Comparison of ENCODE assay signal across 23 cellular contexts in the genomic region with DNA sequence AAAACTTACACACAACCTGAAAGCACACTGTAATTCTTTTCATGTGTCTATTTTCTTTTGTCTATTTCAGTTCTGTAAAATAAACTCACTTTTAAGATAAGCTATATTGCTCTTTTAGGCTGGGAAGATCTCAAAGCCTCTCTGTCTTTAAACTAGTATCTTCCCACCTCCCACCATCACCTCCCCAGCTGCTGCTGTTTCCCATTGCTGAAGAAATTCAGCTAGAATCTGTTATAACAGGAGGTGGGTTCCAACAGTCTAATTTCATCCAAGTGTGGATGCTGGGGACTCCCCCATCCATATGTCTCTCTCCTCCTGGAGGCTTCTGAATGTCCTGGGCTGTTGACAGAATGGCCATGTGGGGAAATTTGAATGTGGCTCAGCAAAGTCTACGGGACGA.
"Had no signal": no experiment of that assay in that cellular context is flagged by ENCODE, and none has a peak within 500 bp of the region (broad histone marks: within the 10 kb centered on the region; RNA-seq: fewer than 3 reads in every experiment).

No MANE protein-coding gene starts in this region.

- H3K4me3 Mint-ChIP-seq: naive thymus-derived CD4-positive, alpha-beta T cell; nephron; neural crest cell; stimulated activated naive B cell treated with anti-CD40 and anti-IgM and Interleukin-4, amounts not matched to agents 10 μg/mL and 1 μg/mL and 100 μg/mL, for 72 hours had no signal

- H3K27me3 Mint-ChIP-seq: stimulated activated naive B cell treated with anti-CD40 and anti-IgM and Interleukin-4, amounts not matched to agents 10 μg/mL and 1 μg/mL and 100 μg/mL, for 72 hours had no signal

- H3K9me3 Mint-ChIP-seq: neural crest cell; stimulated activated naive B cell treated with anti-CD40 and anti-IgM and Interleukin-4, amounts not matched to agents 10 μg/mL and 1 μg/mL and 100 μg/mL, for 72 hours had no signal

- H3K4me1 Mint-ChIP-seq: naive thymus-derived CD4-positive, alpha-beta T cell had no signal

- H3K27ac Mint-ChIP-seq: naive thymus-derived CD4-positive, alpha-beta T cell; nephron; stimulated activated naive B cell treated with anti-CD40 and anti-IgM and Interleukin-4, amounts not matched to agents 10 μg/mL and 1 μg/mL and 100 μg/mL, for 72 hours had no signal

- DNase-seq: head of caudate nucleus; kidney; left colon; left lung; lower lobe of right lung; mammary epithelial cell; mesenchymal stem cell; naive thymus-derived CD4-positive, alpha-beta T cell; ovary; right cardiac atrium; stimulated activated CD4-positive, alpha-beta T cell treated with anti-CD3 and anti-CD28 coated beads, Interleukin-12 subunit alpha, Interleukin-12 subunit beta, amount 100 ng/mL, for 4 hours; stimulated activated CD4-positive, alpha-beta T cell treated with anti-CD3 and anti-CD28 coated beads, Interleukin-15, amount 100 ng/mL, for 24 hours; stimulated activated CD4-positive, alpha-beta T cell treated with anti-CD3 and anti-CD28 coated beads, Interleukin-2, amount 100 ng/mL, for 24 hours; stimulated activated CD4-positive, alpha-beta T cell treated with anti-CD3 and anti-CD28 coated beads, Interleukin-4, amount 100 ng/mL, for 1 hour; stimulated activated naive B cell treated with anti-CD40 and anti-IgM and Interleukin-4, amounts not matched to agents 10 μg/mL and 1 μg/mL and 100 μg/mL, for 72 hours; stimulated activated naive CD8-positive, alpha-beta T cell treated with anti-CD3 and anti-CD28 coated beads, Interleukin-15, Interleukin-2, amounts not matched to agents 100 U/mL and 50 U/mL, for 24 hours; stomach; tibial artery; trophoblast cell; upper lobe of right lung had no signal

- H3K36me3 Mint-ChIP-seq: stimulated activated naive B cell treated with anti-CD40 and anti-IgM and Interleukin-4, amounts not matched to agents 10 μg/mL and 1 μg/mL and 100 μg/mL, for 72 hours had no signal

- ATAC-seq: left colon; left lung; lower lobe of right lung; naive thymus-derived CD4-positive, alpha-beta T cell; right cardiac atrium; sciatic nerve; stimulated activated naive B cell treated with anti-CD40 and anti-IgM and Interleukin-4, amounts not matched to agents 10 μg/mL and 1 μg/mL and 100 μg/mL, for 72 hours; stimulated activated naive CD8-positive, alpha-beta T cell treated with anti-CD3 and anti-CD28 coated beads, Interleukin-15, Interleukin-2, amounts not matched to agents 100 U/mL and 50 U/mL, for 24 hours; upper lobe of right lung had no signal
